In the genomic region with DNA sequence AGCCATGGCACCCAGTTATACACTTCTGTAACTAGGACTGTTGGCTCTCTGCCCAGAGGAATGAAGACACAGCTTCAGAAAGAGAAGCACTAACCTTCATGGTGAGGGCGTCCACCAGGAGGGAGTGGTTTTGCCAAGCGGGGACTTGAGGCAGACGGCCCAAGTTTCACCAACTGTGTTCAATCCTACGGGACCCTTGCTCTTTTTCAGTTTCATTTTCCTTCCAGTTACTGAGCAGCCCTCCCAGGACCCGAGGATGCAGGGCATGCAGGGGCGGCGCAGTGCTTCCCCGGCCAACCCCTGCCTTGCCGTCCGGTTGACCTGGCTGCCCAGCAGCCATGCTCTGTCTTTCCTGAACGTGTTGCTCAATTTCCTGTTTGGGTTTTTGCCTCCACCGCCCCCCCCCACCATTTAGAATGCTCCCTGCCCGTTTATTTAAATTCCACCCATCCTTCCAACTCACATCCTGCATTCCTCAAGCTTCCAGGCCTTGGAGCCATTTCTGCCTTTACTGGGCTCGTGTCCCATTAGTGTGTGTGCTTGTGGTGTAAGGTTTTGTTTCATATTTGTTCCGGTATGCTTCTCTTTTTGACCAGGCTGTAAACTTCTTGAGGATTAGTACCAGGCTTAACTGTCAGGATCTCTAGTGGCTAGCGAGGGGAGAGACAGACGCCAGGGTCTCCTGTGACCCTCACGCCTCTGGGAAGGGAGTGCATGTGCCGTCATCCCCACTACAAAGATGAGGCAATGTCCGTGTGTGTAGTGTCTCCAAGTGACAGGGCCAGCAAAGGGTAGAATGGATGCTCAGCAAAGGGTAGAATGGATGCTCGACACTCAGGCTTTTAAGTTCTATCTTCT, we compare ENCODE assay signal across 8 cellular contexts. TPM values are rescaled to one million over a fixed set of nuclear protein-coding genes. Genes with fewer than 3 reads are reported as not detected.
DNase-seq lines count a peak whose midpoint lies in the region; ATAC-seq and TF ChIP-seq lines count a peak whose summit lies in the region.

No MANE protein-coding gene starts in this region.

- H3K9ac ChIP-seq in GM23248 (peak overlapping the region; percentile 96), skeletal muscle tissue (ENCODE audit: low read depth in 1 of 3, low read length in 3 of 3) (peak overlapping the region in 2 of 3 donors; percentile 47 to 50)

- DNase-seq in GM23248 (peak; percentile 88), ascending aorta (ENCODE audit: low spot score in 2 of 2) (peak; percentile 53 to 92), hepatocyte (ENCODE audit: low spot score) (peak; percentile 32), SW 1271 (lab: John Stamatoyannopoulos, UW) (no peak), NCI-H510A (lab: John Stamatoyannopoulos, UW) (no peak), pons (ENCODE audit: low spot score) (no peak)

- H3K27ac ChIP-seq in GM23248 (peak overlapping the region; percentile 100), ascending aorta (peak overlapping the region; percentile 97 to 99), hepatocyte (peak overlapping the region; percentile 85), skeletal muscle tissue (ENCODE audit: low read depth, low read length) (peak overlapping the region; percentile 91)

- intact Hi-C loops in ascending aorta (cut with DNase I), result loop anchor here (2.0 to 10.0 kb wide), 3 partner anchors 55 to 329 kb away; a partner anchor contains a TSS

- H3K4me1 ChIP-seq in GM23248 (ENCODE audit: insufficient read depth), result peaks cover 39% of the 10 kb centered on the region
- peaks cover 20 to 58% of the 10 kb centered on the region in 2 donors for H3K4me1 ChIP-seq in ascending aorta
- peaks cover 12% of the 10 kb centered on the region for H3K4me1 ChIP-seq in hepatocyte (ENCODE audit: insufficient read depth)
- peaks cover 42 to 49% (median 42%) of the 10 kb centered on the region in 3 donors for H3K4me1 ChIP-seq in skeletal muscle tissue (ENCODE audit: control insufficient read depth in 3 of 3, insufficient read depth in 3 of 3, low read length in 3 of 3)

- H4K20me1 ChIP-seq in GM23248 (ENCODE audit: insufficient read depth), result no peaks in the 10 kb centered on the region
- no peaks in the 10 kb centered on the region for H4K20me1 ChIP-seq in hepatocyte (ENCODE audit: insufficient read depth, poor library complexity, severe bottlenecking)

- H3K4me2 ChIP-seq in GM23248 (ENCODE audit: unreplicated experiment), result peak overlapping the region; percentile 61
- peak overlapping the region; percentile 43 for H3K4me2 ChIP-seq in hepatocyte

- no peak for ATAC-seq in HG02763 (IDR thresholded peaks at IDR 0.05; ENCODE audit: unreplicated experiment)

- no peaks in the 10 kb centered on the region for H3K27me3 ChIP-seq in GM23248 (replicated peaks; ENCODE audit: insufficient read depth)
- no peaks in the 10 kb centered on the region for H3K27me3 ChIP-seq in ascending aorta
- no peaks in the 10 kb centered on the region for H3K27me3 ChIP-seq in hepatocyte
- no peaks in the 10 kb centered on the region for H3K27me3 ChIP-seq in skeletal muscle tissue (ENCODE audit: control insufficient read depth in 3 of 3, insufficient read depth in 3 of 3, low read length in 3 of 3)

- no peaks in the 10 kb centered on the region for H3K79me2 ChIP-seq in GM23248 (ENCODE audit: insufficient read depth)
- H3K79me2 ChIP-seq in hepatocyte, result no peaks in the 10 kb centered on the region

- H3K9me3 ChIP-seq in GM23248 (ENCODE audit: low read depth) (no peaks in the 10 kb centered on the region), ascending aorta (no peaks in the 10 kb centered on the region), hepatocyte (ENCODE audit: low read depth) (no peaks in the 10 kb centered on the region), skeletal muscle tissue (ENCODE audit: control insufficient read depth in 3 of 3, low read length in 3 of 3) (no peaks in the 10 kb centered on the region)

- in situ Hi-C loops in GM23248 (cut with MboI), result no loop called here

- H3K9me2 ChIP-seq in GM23248 (ENCODE audit: insufficient read depth), result no peaks in the 10 kb centered on the region
- H3K9me2 ChIP-seq in hepatocyte (replicated peaks; ENCODE audit: insufficient read depth), result no peaks in the 10 kb centered on the region

- WGBS in GM23248 (ENCODE audit: low coverage in 1 of 2, low lambda C conversion rate in 2 of 2, missing lambda C conversion rate in 2 of 2), 2 experiments, result 23 to 25% methylated on average over 20 to 21 of the region's 21 CpGs
- WGBS in hepatocyte (ENCODE audit: low lambda C conversion rate, missing lambda C conversion rate), result 69% methylated on average over 21 of the region's 21 CpGs

- H3K4me3 ChIP-seq in GM23248, result peak overlapping the region; percentile 32
- peak overlapping the region; percentile 41 to 53 for H3K4me3 ChIP-seq in ascending aorta
- H3K4me3 ChIP-seq in hepatocyte, result no peak overlapping the region
- peak overlapping the region; percentile 22 to 45 (median 26) for H3K4me3 ChIP-seq in skeletal muscle tissue (ENCODE audit: low read length in 3 of 3)

- H2AFZ ChIP-seq in GM23248 (peak overlapping the region; percentile 71), hepatocyte (no peak overlapping the region)

- no peak for TF ChIP-seq CTCF in ascending aorta (IDR thresholded peaks at IDR 0.05)
- TF ChIP-seq CTCF in hepatocyte (IDR thresholded peaks at IDR 0.05; ENCODE audit: poor library complexity), result no peak

- H3K36me3 ChIP-seq in GM23248 (ENCODE audit: low read depth) (no peaks in the 10 kb centered on the region), ascending aorta (no peaks in the 10 kb centered on the region), hepatocyte (replicated peaks; ENCODE audit: insufficient read depth, low read depth) (no peaks in the 10 kb centered on the region), skeletal muscle tissue (ENCODE audit: control insufficient read depth in 3 of 3, insufficient read depth in 3 of 3, low read length in 3 of 3) (no peaks in the 10 kb centered on the region)

- H3F3A ChIP-seq in GM23248 (ENCODE audit: insufficient read depth), result peaks cover 33% of the 10 kb centered on the region

RNA-seq across cellular contexts. Expression of a gene that starts 31.6 kb away (rescaled TPM):
- total RNA-seq in GM23248 (2014; rRNA removed; shearing (Covaris generic)), result 0.89 and 7.0 TPM in 2 replicates
- polyA plus RNA-seq in GM23248 (2016; fragmentation: Nextera tagmentation; extraction: Ambion mirVana), result 4.0 and 4.9 TPM in 2 replicates
- total RNA-seq in ascending aorta, result 24.8 TPM
- total RNA-seq in hepatocyte, result 2.4 and 4.1 TPM in 2 replicates
- polyA plus RNA-seq in hepatocyte, result 3.8 and 4.2 TPM in 2 replicates
- total RNA-seq in skeletal muscle tissue, result 1.6 TPM

RNA-seq across cellular contexts. Expression of a gene that starts 55.7 kb away (rescaled TPM):
- total RNA-seq in GM23248 (2014; rRNA removed; shearing (Covaris generic)), result 79.3 and 87.6 TPM in 2 replicates
- polyA plus RNA-seq in GM23248 (2016; fragmentation: Nextera tagmentation; extraction: Ambion mirVana), result 66.4 and 71.4 TPM in 2 replicates
- 43.0 TPM for total RNA-seq in ascending aorta
- 66.1 and 66.4 TPM in 2 replicates for total RNA-seq in hepatocyte
- 72.9 and 80.3 TPM in 2 replicates for polyA plus RNA-seq in hepatocyte
- 51.7 TPM for total RNA-seq in skeletal muscle tissue

RNA-seq across cellular contexts. Expression of a gene that starts 56.1 kb away (rescaled TPM):
- total RNA-seq in GM23248 (2014; rRNA removed; shearing (Covaris generic)), result 5.4 and 5.9 TPM in 2 replicates
- 2.7 and 3.1 TPM in 2 replicates for polyA plus RNA-seq in GM23248 (2016; fragmentation: Nextera tagmentation; extraction: Ambion mirVana)
- 10.4 TPM for total RNA-seq in ascending aorta
- 4.6 and 6.8 TPM in 2 replicates for total RNA-seq in hepatocyte
- 11.5 and 15.7 TPM in 2 replicates for polyA plus RNA-seq in hepatocyte
- 8.4 TPM for total RNA-seq in skeletal muscle tissue

Comparison
In these comparisons a context has a peak if more than half of its experiments do, and no peak if none do; other contexts are left out.
1. DNase-seq: peak in GM23248 (single experiment), ascending aorta (2 of 2) and hepatocyte (single experiment); none in SW 1271 (0 of 2), NCI-H510A (single experiment) and pons (single experiment).
2. Peak in every context shown above with its lines, with median percentiles within 50 percentile points of each other: H3K27ac ChIP-seq.